20 cellular contexts compared by ENCODE assay signal in genomic region chrX:40007136-40007535, GRCh38.
DNase-seq lines count a peak whose midpoint lies in the region; ATAC-seq and TF ChIP-seq lines count a peak whose summit lies in the region.
"Had no signal": no experiment of that assay in that cellular context is flagged by ENCODE, and none has a peak within 500 bp of the region (broad histone marks: within the 10 kb centered on the region; RNA-seq: fewer than 3 reads in every experiment).

No MANE protein-coding gene starts in this region.

- intact Hi-C loops in CD14-positive monocyte (cut with micrococcal nuclease), result no loop called here
- intact Hi-C loops in CD8-positive, alpha-beta T cell (cut with DNase I, micrococcal nuclease), result no loop called here

- H3K27ac Mint-ChIP-seq in CD14-positive monocyte, result no peak overlapping the region
- H3K27ac Mint-ChIP-seq in glutamatergic neuron (ENCODE audit: unreplicated experiment), result peak overlapping the region; percentile 48
- no peak overlapping the region for H3K27ac Mint-ChIP-seq in nephron progenitor cell
- H3K27ac Mint-ChIP-seq in CD8-positive, alpha-beta T cell, result no peak overlapping the region
- H3K27ac Mint-ChIP-seq: activated naive CD4-positive, alpha-beta T cell treated with anti-CD3 and anti-CD28 coated beads for 36 hours had no signal

- H3K4me1 Mint-ChIP-seq in CD14-positive monocyte (peaks cover 47% of the 10 kb centered on the region), glutamatergic neuron (ENCODE audit: low read depth, unreplicated experiment) (peaks cover 25% of the 10 kb centered on the region), nephron progenitor cell (peaks cover 72% of the 10 kb centered on the region)
- H3K4me1 Mint-ChIP-seq in CD8-positive, alpha-beta T cell (ENCODE audit: low read depth), result peaks cover 32% of the 10 kb centered on the region

- H3K27me3 Mint-ChIP-seq in CD14-positive monocyte (ENCODE audit: low read depth in 3 of 3) (peaks cover 66 to 85% (median 84%) of the 10 kb centered on the region in 3 donors), glutamatergic neuron (ENCODE audit: unreplicated experiment) (peaks cover 5% of the 10 kb centered on the region), nephron progenitor cell (ENCODE audit: low read depth, poor library complexity) (peaks cover 82% of the 10 kb centered on the region)
- H3K27me3 Mint-ChIP-seq in CD8-positive, alpha-beta T cell (ENCODE audit: low read depth), result peaks cover 13% of the 10 kb centered on the region

- CTCF ChIA-PET in CD8-positive, alpha-beta T cell (lab: Charles Lee), result no interaction called here

- peaks cover 3 to 5% of the 10 kb centered on the region in 2 donors for H3K36me3 Mint-ChIP-seq in CD14-positive monocyte
- H3K36me3 Mint-ChIP-seq in glutamatergic neuron (ENCODE audit: unreplicated experiment), result no peaks in the 10 kb centered on the region
- H3K36me3 Mint-ChIP-seq in nephron progenitor cell (ENCODE audit: low read depth), result no peaks in the 10 kb centered on the region
- H3K36me3 Mint-ChIP-seq in CD8-positive, alpha-beta T cell, result no peaks in the 10 kb centered on the region

- DNase-seq in CD14-positive monocyte (ENCODE audit: low spot score) (no peak), glutamatergic neuron (no peak), nephron progenitor cell (peak; percentile 33), T1000 (lab: John Stamatoyannopoulos, UW) (no peak), cerebellar nuclear complex (lab: John Stamatoyannopoulos, UW) (no peak)
- no peak for DNase-seq in CD8-positive, alpha-beta T cell
- DNase-seq: dermis blood vessel endothelial cell, HCEC 1CT, heart right ventricle, kidney glomerular epithelial cell, mammary epithelial cell, MM.1S, NCI-H1436 treated with DMSO at 0.1 percent for 48 hours, ovary, right lobe of liver had no signal

- no peak overlapping the region for H3K9ac ChIP-seq in HUES64 (ENCODE audit: low read depth, low read length)
- H3K9ac ChIP-seq: BLaER1 had no signal

- H3K36me3 ChIP-seq in HUES64 (ENCODE audit: insufficient read depth, low read length), result no peaks in the 10 kb centered on the region
- H3K36me3 ChIP-seq in CD8-positive, alpha-beta T cell (ENCODE audit: insufficient read depth, low read length), result no peaks in the 10 kb centered on the region
- H3K36me3 ChIP-seq: BLaER1, cardiac muscle cell, heart right ventricle, ovary, right lobe of liver had no signal

- no peaks in the 10 kb centered on the region for H3K9me3 ChIP-seq in HUES64 (ENCODE audit: insufficient read depth, low read depth, low read length)
- no peaks in the 10 kb centered on the region for H3K9me3 ChIP-seq in CD8-positive, alpha-beta T cell (ENCODE audit: low read length)
- H3K9me3 ChIP-seq: heart right ventricle, ovary, right lobe of liver had no signal

- H3K4me3 Mint-ChIP-seq in CD14-positive monocyte (peak overlapping the region; percentile 6 to 84), glutamatergic neuron (ENCODE audit: unreplicated experiment) (peak overlapping the region; percentile 74), nephron progenitor cell (peak overlapping the region; percentile 70)
- H3K4me3 Mint-ChIP-seq in CD8-positive, alpha-beta T cell, result no peak overlapping the region

- 1% methylated on average over 21 of the region's 21 CpGs for WGBS in HUES64

- no peak for ATAC-seq in GM18511 (IDR thresholded peaks at IDR 0.05; ENCODE audit: unreplicated experiment)
- ATAC-seq in CD8-positive, alpha-beta T cell, result no peak
- ATAC-seq: heart right ventricle, right lobe of liver had no signal

- TF ChIP-seq CTCF in CD14-positive monocyte (IDR thresholded peaks at IDR 0.05), result no peak
- TF ChIP-seq CTCF in glutamatergic neuron (IDR thresholded peaks at IDR 0.05; ENCODE audit: partially characterized antibody, unreplicated experiment), result no peak
- TF ChIP-seq CTCF in nephron progenitor cell (IDR thresholded peaks at IDR 0.05), result no peak
- TF ChIP-seq CTCF in CD8-positive, alpha-beta T cell (IDR thresholded peaks at IDR 0.05), result no peak

- H3K27ac ChIP-seq in HUES64 (ENCODE audit: low read depth, low read length), result no peak overlapping the region
- H3K27ac ChIP-seq in CD8-positive, alpha-beta T cell (ENCODE audit: low read depth, low read length), result no peak overlapping the region
- H3K27ac ChIP-seq: BLaER1, cardiac muscle cell, ovary, right lobe of liver had no signal

- peak overlapping the region; percentile 48 for H3K4me3 ChIP-seq in HUES64 (ENCODE audit: low read length)
- H3K4me3 ChIP-seq in CD8-positive, alpha-beta T cell (ENCODE audit: low read depth, low read length), result no peak overlapping the region
- H3K4me3 ChIP-seq: cardiac muscle cell, ovary, right lobe of liver had no signal

- POLR2A ChIA-PET in CD8-positive, alpha-beta T cell (lab: Charles Lee), result interaction anchor here (0.6 to 1.4 kb wide), 3 partner anchors 19 to 91 kb away, joined by 3 to 8 read pairs (median 4); partner anchors contain the start of gene BCOR

- peaks cover 0 to 43% (median 23%) of the 10 kb centered on the region in 7 donors for H3K9me3 Mint-ChIP-seq in CD14-positive monocyte
- peaks cover 6% of the 10 kb centered on the region for H3K9me3 Mint-ChIP-seq in glutamatergic neuron (ENCODE audit: unreplicated experiment)
- H3K9me3 Mint-ChIP-seq in nephron progenitor cell, result peaks cover 15% of the 10 kb centered on the region
- no peaks in the 10 kb centered on the region for H3K9me3 Mint-ChIP-seq in CD8-positive, alpha-beta T cell
- H3K9me3 Mint-ChIP-seq: activated naive CD4-positive, alpha-beta T cell treated with anti-CD3 and anti-CD28 coated beads for 36 hours had no signal

- H3K27me3 ChIP-seq in HUES64 (ENCODE audit: insufficient read depth, low read length), result peaks cover 93% of the 10 kb centered on the region
- H3K27me3 ChIP-seq in CD8-positive, alpha-beta T cell (ENCODE audit: insufficient read depth, low read length), result peaks cover 3% of the 10 kb centered on the region
- H3K27me3 ChIP-seq: ovary had no signal

- H3K4me1 ChIP-seq in HUES64 (ENCODE audit: insufficient read depth, low read length), result peaks cover 48% of the 10 kb centered on the region
- peaks cover 35% of the 10 kb centered on the region for H3K4me1 ChIP-seq in CD8-positive, alpha-beta T cell (ENCODE audit: insufficient read depth, low read length)
